ENCODE assay signal across 15 cellular contexts in genomic region chr12:68245071-68246021, GRCh38. TPM values are rescaled to one million over a fixed set of nuclear protein-coding genes. Genes with fewer than 3 reads are reported as not detected.
DNase-seq lines count a peak whose midpoint lies in the region; ATAC-seq, FAIRE-seq and TF ChIP-seq lines count a peak whose summit lies in the region.
"Had no signal": no experiment of that assay in that cellular context is flagged by ENCODE, and none has a peak within 500 bp of the region (broad histone marks: within the 10 kb centered on the region; RNA-seq: fewer than 3 reads in every experiment).

No MANE protein-coding gene starts in this region.

- dilution Hi-C loops in endothelial cell of umbilical vein (cut with MboI; ENCODE audit: extremely low pct_ligation_motif_present, low sequenced_read_pairs), result no loop called here

- CTCF ChIA-PET in SK-N-SH (lab: Yijun Ruan, JAX) (interaction anchor here (0.7 to 2.4 kb wide), 2 partner anchors 11 to 22 kb away, joined by 3 to 14 read pairs; no protein-coding TSS in a partner anchor), endothelial cell of umbilical vein (lab: Charles Lee) (interaction anchor here (0.9 to 1.4 kb wide), 4 partner anchors 9 to 76 kb away, joined by 3 to 6 read pairs (median 4); partner anchors contain the start of gene IL26)

- DNase-seq in SK-N-SH, result peak; percentile 27
- no peak for DNase-seq in endothelial cell of umbilical vein (ENCODE audit: low read depth, low spot score)
- peak; percentile 40 to 47 for DNase-seq in thyroid gland
- no peak for DNase-seq in Ammon's horn (ENCODE audit: low spot score)
- no peak for DNase-seq in NCI-H2081 (lab: John Stamatoyannopoulos, UW)
- no peak for DNase-seq in activated naive CD8-positive, alpha-beta T cell treated with anti-CD3 and anti-CD28 coated beads, Interleukin-2, amount 50 U/mL, for 24 hours
- no peak for DNase-seq in BE2C
- DNase-seq: activated CD8-positive, alpha-beta memory T cell treated with anti-CD3 and anti-CD28 coated beads, Interleukin-2, amount 10 ng/mL, durations not matched to agents 7 days and 5 days; COR-L47; Kasumi-1; naive thymus-derived CD8-positive, alpha-beta T cell; NCI-H2081 treated with DMSO at 0.1 percent for 48 hours had no signal

- peaks cover 3% of the 10 kb centered on the region for H3F3A ChIP-seq in SK-N-SH (replicated peaks; ENCODE audit: insufficient read depth)

- no peak for TF ChIP-seq RAD21 in SK-N-SH (IDR thresholded peaks at IDR 0.05; ENCODE audit: low read length)

- H3K36me3 Mint-ChIP-seq in activated naive CD8-positive, alpha-beta T cell treated with anti-CD3 and anti-CD28 coated beads, Interleukin-2, amount 50 U/mL, for 24 hours (ENCODE audit: low read depth), result no peaks in the 10 kb centered on the region
- H3K36me3 Mint-ChIP-seq: naive thymus-derived CD8-positive, alpha-beta T cell had no signal

- no peaks in the 10 kb centered on the region for H3K27me3 ChIP-seq in SK-N-SH (ENCODE audit: insufficient read depth)
- H3K27me3 ChIP-seq in endothelial cell of umbilical vein (ENCODE audit: control insufficient read depth in 2 of 2, insufficient read depth in 2 of 2, low read length in 2 of 2), result peaks cover 2 to 6% of the 10 kb centered on the region in 2 experiments
- no peaks in the 10 kb centered on the region for H3K27me3 ChIP-seq in muscle layer of duodenum (ENCODE audit: low read depth, low read length)
- no peaks in the 10 kb centered on the region for H3K27me3 ChIP-seq in thyroid gland
- H3K27me3 ChIP-seq in BE2C, result peaks cover 4% of the 10 kb centered on the region

- no peaks in the 10 kb centered on the region for H4K20me1 ChIP-seq in SK-N-SH (ENCODE audit: insufficient read depth)
- no peaks in the 10 kb centered on the region for H4K20me1 ChIP-seq in endothelial cell of umbilical vein (replicated peaks; ENCODE audit: control insufficient read depth, extremely low read depth, insufficient read depth, low read length)

- H3K36me3 ChIP-seq in SK-N-SH (replicated peaks in 1 of 2; ENCODE audit: control insufficient read depth in 1 of 2, insufficient read depth in 2 of 2, low read length in 1 of 2), result no peaks in the 10 kb centered on the region
- no peaks in the 10 kb centered on the region for H3K36me3 ChIP-seq in endothelial cell of umbilical vein (ENCODE audit: control insufficient read depth in 2 of 2, extremely low read depth in 1 of 2, insufficient read depth in 2 of 2, low read length in 2 of 2)
- H3K36me3 ChIP-seq in muscle layer of duodenum (ENCODE audit: control insufficient read depth in 1 of 2, insufficient read depth in 2 of 2, low read length in 2 of 2), result no peaks in the 10 kb centered on the region
- no peaks in the 10 kb centered on the region for H3K36me3 ChIP-seq in thyroid gland
- no peaks in the 10 kb centered on the region for H3K36me3 ChIP-seq in BE2C

- H3K27ac Mint-ChIP-seq in activated naive CD8-positive, alpha-beta T cell treated with anti-CD3 and anti-CD28 coated beads, Interleukin-2, amount 50 U/mL, for 24 hours, result no peak overlapping the region
- H3K27ac Mint-ChIP-seq: activated CD8-positive, alpha-beta memory T cell treated with anti-CD3 and anti-CD28 coated beads, Interleukin-2, amount 10 ng/mL, durations not matched to agents 7 days and 5 days had no signal

- no peak overlapping the region for H3K4me3 Mint-ChIP-seq in activated naive CD8-positive, alpha-beta T cell treated with anti-CD3 and anti-CD28 coated beads, Interleukin-2, amount 50 U/mL, for 24 hours
- H3K4me3 Mint-ChIP-seq: activated CD8-positive, alpha-beta memory T cell treated with anti-CD3 and anti-CD28 coated beads, Interleukin-2, amount 10 ng/mL, durations not matched to agents 7 days and 5 days; naive thymus-derived CD8-positive, alpha-beta T cell had no signal

- H3K9me3 ChIP-seq in SK-N-SH (no peaks in the 10 kb centered on the region), endothelial cell of umbilical vein (replicated peaks; ENCODE audit: control insufficient read depth, insufficient read depth, low read length) (no peaks in the 10 kb centered on the region), muscle layer of duodenum (ENCODE audit: control insufficient read depth in 1 of 2, low read length in 2 of 2) (no peaks in the 10 kb centered on the region), thyroid gland (no peaks in the 10 kb centered on the region), BE2C (no peaks in the 10 kb centered on the region)

- ATAC-seq in activated naive CD8-positive, alpha-beta T cell treated with anti-CD3 and anti-CD28 coated beads, Interleukin-2, amount 50 U/mL, for 24 hours, result no peak
- ATAC-seq: activated CD8-positive, alpha-beta memory T cell treated with anti-CD3 and anti-CD28 coated beads, Interleukin-2, amount 10 ng/mL, durations not matched to agents 7 days and 5 days; naive thymus-derived CD8-positive, alpha-beta T cell; Panc1 had no signal

- peaks cover 11% of the 10 kb centered on the region for H3K27me3 Mint-ChIP-seq in activated naive CD8-positive, alpha-beta T cell treated with anti-CD3 and anti-CD28 coated beads, Interleukin-2, amount 50 U/mL, for 24 hours

- H3K4me1 Mint-ChIP-seq in activated naive CD8-positive, alpha-beta T cell treated with anti-CD3 and anti-CD28 coated beads, Interleukin-2, amount 50 U/mL, for 24 hours, result peaks cover 21% of the 10 kb centered on the region

- H2AFZ ChIP-seq in SK-N-SH (ENCODE audit: low read depth) (peak overlapping the region; percentile 41), endothelial cell of umbilical vein (ENCODE audit: low read depth, low read length) (peak overlapping the region; percentile 38)

- no peaks in the 10 kb centered on the region for H3K9me1 ChIP-seq in endothelial cell of umbilical vein (replicated peaks; ENCODE audit: control insufficient read depth, extremely low read depth, insufficient read depth, low read length)

- TF ChIP-seq POLR2A in endothelial cell of umbilical vein (IDR thresholded peaks at IDR 0.05; ENCODE audit: low read depth, low read length) (no peak), thyroid gland (IDR thresholded peaks at IDR 0.05) (no peak)

- H3K9me2 ChIP-seq in SK-N-SH, result no peaks in the 10 kb centered on the region

- no peak for TF ChIP-seq EP300 in SK-N-SH (IDR thresholded peaks at IDR 0.05; ENCODE audit: borderline replicate concordance in 1 of 2, low read depth in 1 of 2, low read length in 1 of 2)

- no TSS peak for BruUV-seq in endothelial cell of umbilical vein (replicated peaks; lab: Mats Ljungman, UMichigan)

- peak overlapping the region; percentile 14 to 26; a peak in 1 of 4 replicates for H3K4me3 ChIP-seq in SK-N-SH (ENCODE audit: low read depth in 2 of 2, low read length in 1 of 2)
- no peak overlapping the region for H3K4me3 ChIP-seq in endothelial cell of umbilical vein (replicated peaks in 1 of 3; ENCODE audit: insufficient read depth in 1 of 3, low read depth in 1 of 3, low read length in 3 of 3)
- peak overlapping the region; percentile 41 to 53 for H3K4me3 ChIP-seq in muscle layer of duodenum (ENCODE audit: low read depth in 1 of 2, low read length in 2 of 2)
- H3K4me3 ChIP-seq in thyroid gland (replicated peaks in 1 of 3), result no peak overlapping the region
- no peak overlapping the region for H3K4me3 ChIP-seq in BE2C (ENCODE audit: low read depth, low read length)

- WGBS in SK-N-SH (ENCODE audit: low lambda C conversion rate), result 36% methylated on average over 6 of the region's 7 CpGs
- WGBS in thyroid gland, 2 donors, result 20 to 44% methylated on average over 7 of the region's 7 CpGs

- peak overlapping the region; percentile 44 for H3K4me2 ChIP-seq in SK-N-SH
- no peak overlapping the region for H3K4me2 ChIP-seq in endothelial cell of umbilical vein (ENCODE audit: insufficient read depth, low read length)

- TF ChIP-seq CTCF in SK-N-SH (IDR thresholded peaks at IDR 0.05) (no peak), endothelial cell of umbilical vein (IDR thresholded peaks at IDR 0.05; ENCODE audit: extremely low read depth in 1 of 2, insufficient read depth in 1 of 2, low read depth in 1 of 2, low read length in 2 of 2) (no peak), thyroid gland (IDR thresholded peaks at IDR 0.05) (no peak), BE2C (IDR thresholded peaks at IDR 0.05; ENCODE audit: low read depth, low read length) (no peak)

- H3K9ac ChIP-seq in SK-N-SH (no peak overlapping the region), endothelial cell of umbilical vein (replicated peaks; ENCODE audit: extremely low read depth, insufficient read depth, low read length) (no peak overlapping the region)

- peaks cover 10 to 23% of the 10 kb centered on the region in 2 experiments for H3K4me1 ChIP-seq in SK-N-SH (ENCODE audit: control insufficient read depth in 1 of 2, insufficient read depth in 2 of 2, low read depth in 1 of 2, low read length in 1 of 2)
- H3K4me1 ChIP-seq in endothelial cell of umbilical vein (ENCODE audit: control insufficient read depth, extremely low read depth, insufficient read depth, low read length), result peaks cover 1% of the 10 kb centered on the region
- peaks cover under 1 to 22% of the 10 kb centered on the region in 2 donors for H3K4me1 ChIP-seq in muscle layer of duodenum (ENCODE audit: control insufficient read depth in 1 of 2, insufficient read depth in 2 of 2, low read length in 2 of 2)
- peaks cover 10 to 20% of the 10 kb centered on the region in 2 donors for H3K4me1 ChIP-seq in thyroid gland
- no peaks in the 10 kb centered on the region for H3K4me1 ChIP-seq in BE2C

- no peak for FAIRE-seq in endothelial cell of umbilical vein (lab: Jason Lieb, UNC)
- FAIRE-seq: GM19239 had no signal

- H3K27ac ChIP-seq in SK-N-SH (ENCODE audit: low read depth in 2 of 2, low read length in 1 of 2) (peak overlapping the region; percentile 32 to 91; a peak in 3 of 4 replicates), endothelial cell of umbilical vein (ENCODE audit: insufficient read depth, low read depth, low read length) (no peak overlapping the region), muscle layer of duodenum (ENCODE audit: low read length) (peak overlapping the region; percentile 17), thyroid gland (peak overlapping the region in 1 of 3 donors; percentile 23)

- no peaks in the 10 kb centered on the region for H3K79me2 ChIP-seq in SK-N-SH (ENCODE audit: insufficient read depth)
- H3K79me2 ChIP-seq in endothelial cell of umbilical vein (ENCODE audit: control insufficient read depth, insufficient read depth, low read length), result no peaks in the 10 kb centered on the region

- H3K9me3 Mint-ChIP-seq in activated naive CD8-positive, alpha-beta T cell treated with anti-CD3 and anti-CD28 coated beads, Interleukin-2, amount 50 U/mL, for 24 hours, result peaks cover 4% of the 10 kb centered on the region
- H3K9me3 Mint-ChIP-seq: naive thymus-derived CD8-positive, alpha-beta T cell had no signal

- intact Hi-C loops in endothelial cell of umbilical vein (cut with micrococcal nuclease) (no loop called here), thyroid gland (cut with DNase I) (no loop called here)

- POLR2A ChIA-PET in SK-N-SH (lab: Yijun Ruan, JAX), result interaction anchor here (1.5 kb wide), 1 partner anchor 22 kb away, joined by 4 read pairs; no protein-coding TSS in a partner anchor
- POLR2A ChIA-PET in endothelial cell of umbilical vein (lab: Charles Lee), result no interaction called here

RNA-seq across cellular contexts. Expression of gene IL22, which starts 8.1 kb away (rescaled TPM):
- not detected in 2 replicates for polyA plus RNA-seq in SK-N-SH (2012; rRNA removed)
- polyA plus RNA-seq in SK-N-SH (2012; cell fraction: cytosol; rRNA removed), result not detected in 2 replicates
- polyA plus RNA-seq in SK-N-SH (2012; cell fraction: nucleus; rRNA removed), result not detected in 2 replicates
- total RNA-seq in endothelial cell of umbilical vein, result not detected in 2 replicates
- polyA plus RNA-seq in endothelial cell of umbilical vein, result not detected in 2 replicates
- polyA plus RNA-seq in endothelial cell of umbilical vein (2011; cell fraction: cytosol; rRNA removed), result not detected in 2 replicates
- polyA plus RNA-seq in endothelial cell of umbilical vein (2011; cell fraction: nucleus; rRNA removed), result not detected in 2 replicates
- polyA plus RNA-seq in endothelial cell of umbilical vein (2012), result not detected in 2 replicates
- not detected in 2 replicates for polyA minus RNA-seq in endothelial cell of umbilical vein
- not detected for polyA minus RNA-seq in endothelial cell of umbilical vein (2011; cell fraction: cytosol; rRNA and poly(A)+ RNA removed)
- not detected in 2 replicates for polyA minus RNA-seq in endothelial cell of umbilical vein (2011; cell fraction: nucleus; rRNA and poly(A)+ RNA removed)
- total RNA-seq in thyroid gland, result not detected
- polyA plus RNA-seq in BE2C (2012; ENCODE audit: insufficient read depth, insufficient read length, low read depth), result not detected
- total RNA-seq: naive thymus-derived CD8-positive, alpha-beta T cell had no signal
- polyA plus RNA-seq: naive thymus-derived CD8-positive, alpha-beta T cell had no signal

RNA-seq across cellular contexts. Expression of gene IL26, which starts 19.7 kb away (rescaled TPM):
- polyA plus RNA-seq in SK-N-SH (2012; rRNA removed) (not detected in 2 replicates), endothelial cell of umbilical vein (not detected in 2 replicates)
- not detected in 2 replicates for polyA plus RNA-seq in SK-N-SH (2012; cell fraction: cytosol; rRNA removed)
- polyA plus RNA-seq in SK-N-SH (2012; cell fraction: nucleus; rRNA removed), result not detected in 2 replicates
- total RNA-seq in endothelial cell of umbilical vein (not detected in 2 replicates), thyroid gland (not detected)
- polyA plus RNA-seq in endothelial cell of umbilical vein (2011; cell fraction: cytosol; rRNA removed), result not detected in 2 replicates
- not detected in 2 replicates for polyA plus RNA-seq in endothelial cell of umbilical vein (2011; cell fraction: nucleus; rRNA removed)
- not detected in 2 replicates for polyA plus RNA-seq in endothelial cell of umbilical vein (2012)
- polyA minus RNA-seq in endothelial cell of umbilical vein, result not detected in 2 replicates
- polyA minus RNA-seq in endothelial cell of umbilical vein (2011; cell fraction: cytosol; rRNA and poly(A)+ RNA removed), result not detected
- polyA minus RNA-seq in endothelial cell of umbilical vein (2011; cell fraction: nucleus; rRNA and poly(A)+ RNA removed), result not detected in 2 replicates
- not detected for polyA plus RNA-seq in BE2C (2012; ENCODE audit: insufficient read depth, insufficient read length, low read depth)
- total RNA-seq: naive thymus-derived CD8-positive, alpha-beta T cell had no signal

Comparison
In these comparisons a context has a peak if more than half of its experiments do, and no peak if none do; other contexts are left out.
1. DNase-seq: peak in SK-N-SH (single experiment) and thyroid gland (2 of 2); none in endothelial cell of umbilical vein (single experiment), Ammon's horn (single experiment), NCI-H2081 (0 of 2), activated naive CD8-positive, alpha-beta T cell treated with anti-CD3 and anti-CD28 coated beads, Interleukin-2, amount 50 U/mL, for 24 hours (single experiment) and BE2C (single experiment).
2. H3K4me3 ChIP-seq: peak in SK-N-SH (2 of 2) and muscle layer of duodenum (2 of 2); none in endothelial cell of umbilical vein (0 of 3), thyroid gland (0 of 3) and BE2C (single experiment).